19 cellular contexts compared by ENCODE assay signal in genomic region chr7:141864765-141865447, GRCh38. TPM values are rescaled to one million over a fixed set of nuclear protein-coding genes. Genes with fewer than 3 reads are reported as not detected.
DNase-seq lines count a peak whose midpoint lies in the region; ATAC-seq and TF ChIP-seq lines count a peak whose summit lies in the region.
"Had no signal": no experiment of that assay in that cellular context is flagged by ENCODE, and none has a peak within 500 bp of the region (broad histone marks: within the 10 kb centered on the region; RNA-seq: fewer than 3 reads in every experiment).

No MANE protein-coding gene starts in this region.

- no peaks in the 10 kb centered on the region for H4K20me1 ChIP-seq in PC-9 (ENCODE audit: insufficient read depth)
- no peaks in the 10 kb centered on the region for H4K20me1 ChIP-seq in hepatocyte (ENCODE audit: insufficient read depth, poor library complexity, severe bottlenecking)

- H3K9me3 ChIP-seq in PC-9 (ENCODE audit: insufficient read depth, low read depth), result 0 out of 2 replicates have a peak, but pooled peaks cover 3% of the 10 kb centered on the region
- H3K9me3 ChIP-seq in hepatocyte (ENCODE audit: low read depth), result no peaks in the 10 kb centered on the region
- no peaks in the 10 kb centered on the region for H3K9me3 ChIP-seq in upper lobe of right lung
- H3K9me3 ChIP-seq: SJSA1 had no signal

- no peaks in the 10 kb centered on the region for H3K27me3 ChIP-seq in PC-9 (ENCODE audit: insufficient read depth, low read depth)
- no peaks in the 10 kb centered on the region for H3K27me3 ChIP-seq in hepatocyte
- no peaks in the 10 kb centered on the region for H3K27me3 ChIP-seq in upper lobe of right lung
- H3K27me3 ChIP-seq: SJSA1 had no signal

- H3K4me1 ChIP-seq in PC-9 (replicated peaks; ENCODE audit: insufficient read depth), result peaks cover 14% of the 10 kb centered on the region
- no peaks in the 10 kb centered on the region for H3K4me1 ChIP-seq in hepatocyte (ENCODE audit: insufficient read depth)
- H3K4me1 ChIP-seq in upper lobe of right lung, result peaks cover 5% of the 10 kb centered on the region
- H3K4me1 ChIP-seq: SJSA1 had no signal

- H3K4me2 ChIP-seq in PC-9, result peak overlapping the region; percentile 29; the same call in 1 of the 2 replicates
- H3K4me2 ChIP-seq in hepatocyte, result no peak overlapping the region

- DNase-seq in DMS153 (lab: John Stamatoyannopoulos, UW), result peak; percentile 11
- no peak for DNase-seq in DMS153 treated with DMSO at 0.1 percent for 48 hours (lab: John Stamatoyannopoulos, UW; ENCODE audit: unreplicated experiment)
- DNase-seq in PC-9, result peak in 1 of 2 experiments; percentile 93
- no peak for DNase-seq in hepatocyte (ENCODE audit: low spot score)
- no peak for DNase-seq in upper lobe of right lung
- DNase-seq in NK-92 (lab: John Stamatoyannopoulos, UW; ENCODE audit: unreplicated experiment), result no peak
- no peak for DNase-seq in HK-2 (ENCODE audit: unreplicated experiment)
- DNase-seq in SK-N-DZ (ENCODE audit: low spot score), result no peak
- DNase-seq: activated CD4-positive, alpha-beta T cell treated with anti-CD3 and anti-CD28 coated beads, Interleukin-2, amount 50 U/mL, for 4 hours; activated T-cell treated with anti-CD3 and anti-CD28 coated beads, Interleukin-2, amount 50 U/mL, for 48 hours; CD4-positive, alpha-beta memory T cell; hypothalamus; MM.1S had no signal

- no peaks in the 10 kb centered on the region for H3K36me3 ChIP-seq in PC-9 (ENCODE audit: low read depth)
- no peaks in the 10 kb centered on the region for H3K36me3 ChIP-seq in hepatocyte (replicated peaks; ENCODE audit: insufficient read depth, low read depth)
- H3K36me3 ChIP-seq in upper lobe of right lung, result no peaks in the 10 kb centered on the region
- H3K36me3 ChIP-seq: SJSA1 had no signal

- TF ChIP-seq CTCF in PC-9 (conservative IDR thresholded peaks at IDR 0.05), result no peak
- no peak for TF ChIP-seq CTCF in hepatocyte (IDR thresholded peaks at IDR 0.05; ENCODE audit: poor library complexity)
- no peak for TF ChIP-seq CTCF in upper lobe of right lung (IDR thresholded peaks at IDR 0.05)

- WGBS in hepatocyte (ENCODE audit: low lambda C conversion rate, missing lambda C conversion rate), result 72% methylated on average over 2 of the region's 2 CpGs

- H3K79me2 ChIP-seq in PC-9 (ENCODE audit: low read depth), result no peaks in the 10 kb centered on the region
- no peaks in the 10 kb centered on the region for H3K79me2 ChIP-seq in hepatocyte

- no peaks in the 10 kb centered on the region for H3K9me2 ChIP-seq in PC-9 (ENCODE audit: insufficient read depth)
- no peaks in the 10 kb centered on the region for H3K9me2 ChIP-seq in hepatocyte (replicated peaks; ENCODE audit: insufficient read depth)

- H3K27ac ChIP-seq in PC-9, result peak overlapping the region; percentile 74
- peak overlapping the region; percentile 17 for H3K27ac ChIP-seq in hepatocyte
- H3K27ac ChIP-seq in upper lobe of right lung, result no peak overlapping the region
- H3K27ac ChIP-seq: 22Rv1, SJSA1 had no signal

- H2AFZ ChIP-seq in PC-9 (no peak overlapping the region), hepatocyte (no peak overlapping the region)

- POLR2A ChIA-PET in PC-9 (lab: Charles Lee; ENCODE audit: unreplicated experiment), result no interaction called here

- peak; percentile 89 for ATAC-seq in upper lobe of right lung
- ATAC-seq: left lobe of liver had no signal

- intact Hi-C loops in PC-9 (cut with micrococcal nuclease; ENCODE audit: unreplicated experiment), result no loop called here
- intact Hi-C loops in upper lobe of right lung (cut with DNase I), result no loop called here

- H3K4me3 ChIP-seq in PC-9 (no peak overlapping the region), hepatocyte (no peak overlapping the region), upper lobe of right lung (no peak overlapping the region)
- H3K4me3 ChIP-seq: SJSA1 had no signal

- CTCF ChIA-PET in PC-9 (lab: Charles Lee), result no interaction called here

- H3F3A ChIP-seq in PC-9 (ENCODE audit: insufficient read depth, low read depth), result peaks cover 12% of the 10 kb centered on the region; the same call in 1 of the 2 replicates

- no TSS peak for BruUV-seq in PC-9 (replicated peaks; lab: Mats Ljungman, UMichigan)

RNA-seq across cellular contexts. Expression of gene PRSS37, which starts 23.6 kb away (rescaled TPM):
- total RNA-seq in PC-9 (2021) (not detected in 2 replicates), hepatocyte (not detected in 2 replicates), upper lobe of right lung (not detected)
- 0.13 TPM in 1 of 2 replicates, not detected in the other for polyA plus RNA-seq in hepatocyte
- not detected in 2 replicates for polyA plus RNA-seq in SK-N-DZ (2014; cell fraction: cytosol; rRNA removed)
- not detected in 2 replicates for polyA plus RNA-seq in SK-N-DZ (2014; cell fraction: nucleus; rRNA removed)
- total RNA-seq: CD4-positive, alpha-beta memory T cell; epithelial cell of proximal tubule; left lobe of liver; progenitor cell of endocrine pancreas; SJSA1 had no signal
- polyA plus RNA-seq: adipose tissue had no signal

RNA-seq across cellular contexts. Expression of gene OR9A4, which starts 51.3 kb away (rescaled TPM):
- total RNA-seq in PC-9 (2021) (not detected in 2 replicates), hepatocyte (not detected in 2 replicates), upper lobe of right lung (0.20 TPM)
- not detected in 2 replicates for polyA plus RNA-seq in hepatocyte
- not detected in 2 replicates for polyA plus RNA-seq in SK-N-DZ (2014; cell fraction: cytosol; rRNA removed)
- not detected in 2 replicates for polyA plus RNA-seq in SK-N-DZ (2014; cell fraction: nucleus; rRNA removed)
- total RNA-seq: CD4-positive, alpha-beta memory T cell; epithelial cell of proximal tubule; left lobe of liver; SJSA1 had no signal
- polyA plus RNA-seq: adipose tissue; CD4-positive, alpha-beta memory T cell had no signal
